In the genomic region with DNA sequence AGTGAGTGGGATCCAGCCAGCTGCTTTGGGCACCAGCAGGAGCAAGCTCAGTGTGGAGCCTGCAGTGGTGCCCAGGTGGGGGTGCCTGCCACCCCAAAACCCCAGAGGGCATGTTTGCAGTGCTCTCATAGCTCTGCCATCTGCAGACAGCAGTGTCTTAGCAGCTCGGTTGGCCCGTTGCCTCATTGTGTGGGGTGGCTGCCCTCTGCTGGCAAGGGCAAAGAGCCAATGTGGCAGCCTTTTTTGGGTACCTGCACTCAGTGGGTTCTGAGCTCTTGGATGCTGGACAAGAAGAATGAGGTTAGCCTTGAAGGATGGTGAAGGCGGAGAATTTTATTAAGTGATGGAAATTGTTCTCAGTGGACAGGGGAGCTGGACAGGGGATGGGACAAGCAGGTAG, we compare ENCODE assay signal across 8 cellular contexts. TPM values are rescaled to one million over a fixed set of nuclear protein-coding genes. Genes with fewer than 3 reads are reported as not detected.
DNase-seq lines count a peak whose midpoint lies in the region; ATAC-seq and TF ChIP-seq lines count a peak whose summit lies in the region.

No MANE protein-coding gene starts in this region.

- no peaks in the 10 kb centered on the region for H3K36me3 ChIP-seq in left ventricle myocardium inferior

- intact Hi-C loops in left ventricle myocardium inferior (cut with micrococcal nuclease), result loop anchor here (5.0 kb wide), 1 partner anchor 80 kb away; no protein-coding TSS in a partner anchor

- H3K4me3 ChIP-seq in HL-60 (replicated peaks; ENCODE audit: insufficient read depth, low read length), result no peak overlapping the region
- H3K4me3 ChIP-seq in left ventricle myocardium inferior, result no peak overlapping the region

- no peaks in the 10 kb centered on the region for H3K4me1 ChIP-seq in left ventricle myocardium inferior

- H3K27ac ChIP-seq in HL-60 (replicated peaks) (no peak overlapping the region), left ventricle myocardium inferior (replicated peaks) (no peak overlapping the region)

- TF ChIP-seq CTCF in HL-60 (IDR thresholded peaks at IDR 0.05; ENCODE audit: insufficient read depth, low read length) (peak; percentile 80), left ventricle myocardium inferior (IDR thresholded peaks at IDR 0.05; ENCODE audit: borderline replicate concordance) (peak; percentile 45)

- H3K27me3 ChIP-seq in HL-60 (ENCODE audit: insufficient read depth, poor library complexity, severe bottlenecking) (peaks cover 2% of the 10 kb centered on the region), left ventricle myocardium inferior (ENCODE audit: low read depth) (peaks cover 38% of the 10 kb centered on the region)

- ATAC-seq in GM18858 (IDR thresholded peaks at IDR 0.05; ENCODE audit: unreplicated experiment) (peak; percentile 56), GM19328 (IDR thresholded peaks at IDR 0.05; ENCODE audit: unreplicated experiment) (no peak)

- H3K9me3 ChIP-seq in left ventricle myocardium inferior (replicated peaks), result no peaks in the 10 kb centered on the region

- peak; percentile 30 to 74 for DNase-seq in HL-60 (ENCODE audit: low read depth in 1 of 2, low spot score in 1 of 2)
- peak; percentile 23 for DNase-seq in RPMI7951 (ENCODE audit: low read depth)
- peak; percentile 59 for DNase-seq in activated T-helper 9 cell treated with anti-CD3 and anti-CD28 coated beads, Interleukin-2, amount 50 U/mL, for 16 hours (ENCODE audit: low read depth)
- peak; percentile 55 for DNase-seq in left ventricle myocardium inferior
- DNase-seq in stimulated activated CD4-positive, alpha-beta T cell treated with anti-CD3 and anti-CD28 coated beads, Interleukin-1b, Interleukin-23, amount 100 ng/mL, for 48 hours, result peak; percentile 79
- no peak for DNase-seq in NCI-H1048 (lab: John Stamatoyannopoulos, UW)

RNA-seq across cellular contexts. Expression of a gene that starts 52.3 kb away (rescaled TPM):
- total RNA-seq in RPMI7951 (2014; rRNA removed; shearing (Covaris generic)), result not detected in 2 replicates
- not detected for total RNA-seq in left ventricle myocardium inferior

RNA-seq across cellular contexts. Expression of a gene that starts 54.1 kb away (rescaled TPM):
- not detected in 2 replicates for total RNA-seq in RPMI7951 (2014; rRNA removed; shearing (Covaris generic))
- not detected for total RNA-seq in left ventricle myocardium inferior
